Comparison of ENCODE assay signal across 1 cellular context in genomic region chr1:156900019-156900718, GRCh38.
TF ChIP-seq lines count a peak whose summit lies in the region.

No MANE protein-coding gene starts in this region.

TF ChIP-seq in IMR-90, 13 proteins besides CTCF, POLR2A, EP300 and RAD21 (continued from another document):
- TF ChIP-seq ELK1 (IDR thresholded peaks at IDR 0.05; ENCODE audit: borderline replicate concordance, low read depth, low read length) (no peak), MAZ (IDR thresholded peaks at IDR 0.05; ENCODE audit: borderline replicate concordance, low read depth, low read length) (no peak), NFE2L2 (IDR thresholded peaks at IDR 0.05; ENCODE audit: low read depth, low read length) (no peak), CEBPB (IDR thresholded peaks at IDR 0.05; ENCODE audit: low read depth, low read length) (no peak), CHD1 (IDR thresholded peaks at IDR 0.05; ENCODE audit: low read depth, low read length) (no peak), USF2 (IDR thresholded peaks at IDR 0.05; ENCODE audit: low read depth, low read length) (no peak), MXI1 (IDR thresholded peaks at IDR 0.05; ENCODE audit: borderline replicate concordance, low read depth, low read length) (no peak), SMC3 (IDR thresholded peaks at IDR 0.05; ENCODE audit: low read depth, low read length) (no peak), MAFK (IDR thresholded peaks at IDR 0.05; ENCODE audit: low read depth, low read length) (no peak)
